In genomic region chr9:37390759-37391158, GRCh38 we compare ENCODE assay signal across 8 cellular contexts. TPM values are rescaled to one million over a fixed set of nuclear protein-coding genes. Genes with fewer than 3 reads are reported as not detected.
DNase-seq lines count a peak whose midpoint lies in the region; ATAC-seq, FAIRE-seq and TF ChIP-seq lines count a peak whose summit lies in the region.

No MANE protein-coding gene starts in this region.

- no peak overlapping the region for H2BK5ac ChIP-seq in H1 (ENCODE audit: low read depth, low read length)

- H3K23me2 ChIP-seq in H1 (ENCODE audit: low read depth, low read length): no peaks in the 10 kb centered on the region

- H2BK20ac ChIP-seq in H1 (ENCODE audit: low read length): no peak overlapping the region

- no peaks in the 10 kb centered on the region for H3K36me3 ChIP-seq in MM.1S (replicated peaks; ENCODE audit: insufficient read depth, low read length)
- H3K36me3 ChIP-seq in H1 (ENCODE audit: control insufficient read depth in 2 of 4, insufficient read depth in 4 of 4, low read length in 3 of 4): no peaks in the 10 kb centered on the region
- H3K36me3 ChIP-seq in upper lobe of right lung: no peaks in the 10 kb centered on the region
- H3K36me3 ChIP-seq in SJCRH30: no peaks in the 10 kb centered on the region

- no peak overlapping the region for H3K14ac ChIP-seq in H1 (ENCODE audit: insufficient read length)

- TF ChIP-seq CTCF in 22Rv1 (IDR thresholded peaks at IDR 0.05) (peak; percentile 84), GM13977 (IDR thresholded peaks at IDR 0.05; ENCODE audit: extremely low read depth, insufficient read depth, missing control alignments) (peak; percentile 78), MM.1S (IDR thresholded peaks at IDR 0.05; ENCODE audit: low read length) (peak; percentile 82), H1 (IDR thresholded peaks at IDR 0.05; ENCODE audit: control extremely low read depth in 1 of 3, insufficient read depth in 1 of 3, low read depth in 1 of 3, low read length in 3 of 3) (peak; percentile 76 to 88 (median 79)), upper lobe of right lung (IDR thresholded peaks at IDR 0.05) (peak; percentile 23)

- no peaks in the 10 kb centered on the region for H3K9me3 ChIP-seq in MM.1S (replicated peaks; ENCODE audit: insufficient read depth, low read length)
- no peaks in the 10 kb centered on the region for H3K9me3 ChIP-seq in H1 (ENCODE audit: insufficient read depth in 2 of 2, low read depth in 1 of 2, low read length in 1 of 2)
- H3K9me3 ChIP-seq in upper lobe of right lung: no peaks in the 10 kb centered on the region
- H3K9me3 ChIP-seq in SJCRH30 (replicated peaks): no peaks in the 10 kb centered on the region

- H2BK15ac ChIP-seq in H1 (ENCODE audit: low read length): no peak overlapping the region

- H3K27me3 ChIP-seq in MM.1S (replicated peaks; ENCODE audit: insufficient read depth, low read length) (no peaks in the 10 kb centered on the region), H1 (replicated peaks in 1 of 4; ENCODE audit: control insufficient read depth in 3 of 4, extremely low read depth in 1 of 4, insufficient read depth in 3 of 4, low read length in 3 of 4) (no peaks in the 10 kb centered on the region), upper lobe of right lung (no peaks in the 10 kb centered on the region), SJCRH30 (no peaks in the 10 kb centered on the region)

- peak overlapping the region; percentile 26; the same call in 1 of the 2 replicates for H3K4me2 ChIP-seq in MM.1S (ENCODE audit: low read depth, low read length)
- H3K4me2 ChIP-seq in H1 (ENCODE audit: insufficient read depth in 1 of 2, low read depth in 2 of 2, low read length in 2 of 2): no peak overlapping the region

- whole genome bisulfite sequencing in H1 (ENCODE audit: extremely low coverage in 1 of 2, insufficient coverage in 1 of 2, insufficient read length in 1 of 2, insufficient replicate concordance in 2 of 2, low coverage in 1 of 2, low lambda C conversion rate in 2 of 2, missing lambda C conversion rate in 1 of 2), 2 experiments: 37% methylated on average over 7 of the region's 7 CpGs; no CpG with 5 or more reads in 1 of the 2 experiments

- intact Hi-C loops in upper lobe of right lung (cut with DNase I): no loop called here

- H2BK12ac ChIP-seq in H1 (ENCODE audit: low read depth, low read length): no peak overlapping the region

- H3K79me2 ChIP-seq in MM.1S (ENCODE audit: low read length) (no peaks in the 10 kb centered on the region), H1 (ENCODE audit: control insufficient read depth in 1 of 2, insufficient read depth in 2 of 2, low read length in 2 of 2) (no peaks in the 10 kb centered on the region)

- H3K56ac ChIP-seq in H1 (replicated peaks; ENCODE audit: insufficient read length, low read depth, low read length): no peak overlapping the region

- H3K4ac ChIP-seq in H1 (replicated peaks; ENCODE audit: insufficient read length, low read depth, low read length): no peak overlapping the region

- H3K27ac ChIP-seq in 22Rv1: no peak overlapping the region
- no peak overlapping the region for H3K27ac ChIP-seq in MM.1S (ENCODE audit: low read length)
- H3K27ac ChIP-seq in H1 (ENCODE audit: low read depth, low read length): no peak overlapping the region
- H3K27ac ChIP-seq in upper lobe of right lung: no peak overlapping the region
- H3K27ac ChIP-seq in SJCRH30: no peak overlapping the region

- no peak overlapping the region for H3K18ac ChIP-seq in H1 (ENCODE audit: extremely low read depth, low read length)

- H2BK120ac ChIP-seq in H1 (replicated peaks; ENCODE audit: low read depth, low read length): no peak overlapping the region

- H3K4me1 ChIP-seq in MM.1S (ENCODE audit: low read length) (peaks cover 12% of the 10 kb centered on the region), H1 (replicated peaks in 1 of 4; ENCODE audit: control insufficient read depth in 3 of 4, insufficient read depth in 4 of 4, low read length in 3 of 4) (no peaks in the 10 kb centered on the region; a peak in 1 of 7 replicates), upper lobe of right lung (no peaks in the 10 kb centered on the region), SJCRH30 (no peaks in the 10 kb centered on the region; the same call in 1 of the 2 replicates)

- H3K23ac ChIP-seq in H1 (ENCODE audit: insufficient read length): no peak overlapping the region

- FAIRE-seq in H1 (lab: Jason Lieb, UNC): peak; percentile 90

- TF ChIP-seq EP300 in H1 (IDR thresholded peaks at IDR 0.05; ENCODE audit: borderline replicate concordance in 1 of 2, low read depth in 2 of 2, low read length in 2 of 2): no peak

- no peak overlapping the region for H4K8ac ChIP-seq in H1 (ENCODE audit: extremely low read depth, insufficient read depth, low read length)

- H3F3A ChIP-seq in MM.1S (ENCODE audit: insufficient read depth, low read length): no peaks in the 10 kb centered on the region; the same call in 1 of the 2 replicates

- in situ Hi-C loops in GM13977 (cut with MboI; ENCODE audit: low pct_unique_long_range_greater_than_20kb, low sequenced_read_pairs, unreplicated experiment): no loop called here

- no peak overlapping the region for H4K5ac ChIP-seq in H1 (ENCODE audit: insufficient read length, low read depth, low read length)

- TF ChIP-seq RAD21 in H1 (IDR thresholded peaks at IDR 0.05 in 1 of 2, conservative IDR thresholded peaks at IDR 0.05 in 1 of 2; ENCODE audit: low read depth in 2 of 2, low read length in 2 of 2): peak; percentile 66 to 73

- DNase-seq in GM13977 (ENCODE audit: low spot score): peak; percentile 75
- peak; percentile 95 for DNase-seq in MM.1S
- peak; percentile 31 to 70 for DNase-seq in H1 (ENCODE audit: low read depth in 1 of 2, low spot score in 2 of 2)
- no peak for DNase-seq in upper lobe of right lung
- DNase-seq in SJCRH30: no peak
- DNase-seq in putamen (ENCODE audit: low spot score): no peak

- H3K79me1 ChIP-seq in H1 (ENCODE audit: low read depth, low read length): no peaks in the 10 kb centered on the region

- no peak for TF ChIP-seq POLR2A in H1 (IDR thresholded peaks at IDR 0.05; ENCODE audit: control extremely low read depth in 1 of 2, low read depth in 2 of 2, low read length in 2 of 2)

- H3K4me3 ChIP-seq in MM.1S (ENCODE audit: low read length) (no peak overlapping the region), H1 (ENCODE audit: extremely low read depth in 1 of 4, insufficient read depth in 2 of 4, low read depth in 3 of 4, low read length in 4 of 4) (no peak overlapping the region), upper lobe of right lung (no peak overlapping the region), SJCRH30 (no peak overlapping the region)

- H2AFZ ChIP-seq in MM.1S (ENCODE audit: low read length): no peak overlapping the region
- H2AFZ ChIP-seq in H1 (ENCODE audit: low read length): no peak overlapping the region

- H3K9ac ChIP-seq in MM.1S (ENCODE audit: low read length) (no peak overlapping the region), H1 (replicated peaks in 1 of 4; ENCODE audit: extremely low read depth in 1 of 4, low read depth in 3 of 4, low read length in 3 of 4) (no peak overlapping the region)

- H4K91ac ChIP-seq in H1 (replicated peaks; ENCODE audit: insufficient read length, low read length): no peak overlapping the region

- no peaks in the 10 kb centered on the region for H3K9me2 ChIP-seq in MM.1S (replicated peaks; ENCODE audit: insufficient read depth, low read length)

- POLR2A ChIA-PET in H1 (lab: Charles Lee; ENCODE audit: partially characterized antibody): no interaction called here

- ATAC-seq in HG02571 (IDR thresholded peaks at IDR 0.05; ENCODE audit: unreplicated experiment) (peak; percentile 88), upper lobe of right lung (no peak)

- CTCF ChIA-PET in H1 (lab: Charles Lee; ENCODE audit: partially characterized antibody): interaction anchor here (0.6 to 5.3 kb wide), 16 partner anchors 9 to 399 kb away, joined by 3 to 28 read pairs (median 5); partner anchors contain the start of gene GRHPR

- no peak overlapping the region for H2AK5ac ChIP-seq in H1 (ENCODE audit: low read depth, low read length)

- H4K20me1 ChIP-seq in MM.1S (ENCODE audit: insufficient read depth, low read length): no peaks in the 10 kb centered on the region
- H4K20me1 ChIP-seq in H1 (replicated peaks in 1 of 2; ENCODE audit: control insufficient read depth in 1 of 2, insufficient read depth in 2 of 2, low read length in 2 of 2): no peaks in the 10 kb centered on the region

TF ChIP-seq in H1, 55 proteins besides CTCF, POLR2A, EP300 and RAD21 (continues in another document):
- TF ChIP-seq GABPA (IDR thresholded peaks at IDR 0.05; ENCODE audit: borderline replicate concordance, insufficient read depth, low read length) (no peak), JUND (IDR thresholded peaks at IDR 0.05; ENCODE audit: low read length) (no peak), RNF2 (IDR thresholded peaks at IDR 0.05; ENCODE audit: borderline replicate concordance, low read depth, low read length, missing control alignments, poor library complexity, severe bottlenecking) (no peak), POU5F1 (IDR thresholded peaks at IDR 0.05; ENCODE audit: low read depth, low read length) (no peak), CTBP2 (IDR thresholded peaks at IDR 0.05; ENCODE audit: borderline replicate concordance, insufficient read depth, insufficient read length, low read length) (no peak), TEAD4 (IDR thresholded peaks at IDR 0.05; ENCODE audit: low read depth, low read length) (no peak), POLR2AphosphoS5 (IDR thresholded peaks at IDR 0.05; ENCODE audit: low read depth, low read length) (no peak)
- TF ChIP-seq, protein P1, sequence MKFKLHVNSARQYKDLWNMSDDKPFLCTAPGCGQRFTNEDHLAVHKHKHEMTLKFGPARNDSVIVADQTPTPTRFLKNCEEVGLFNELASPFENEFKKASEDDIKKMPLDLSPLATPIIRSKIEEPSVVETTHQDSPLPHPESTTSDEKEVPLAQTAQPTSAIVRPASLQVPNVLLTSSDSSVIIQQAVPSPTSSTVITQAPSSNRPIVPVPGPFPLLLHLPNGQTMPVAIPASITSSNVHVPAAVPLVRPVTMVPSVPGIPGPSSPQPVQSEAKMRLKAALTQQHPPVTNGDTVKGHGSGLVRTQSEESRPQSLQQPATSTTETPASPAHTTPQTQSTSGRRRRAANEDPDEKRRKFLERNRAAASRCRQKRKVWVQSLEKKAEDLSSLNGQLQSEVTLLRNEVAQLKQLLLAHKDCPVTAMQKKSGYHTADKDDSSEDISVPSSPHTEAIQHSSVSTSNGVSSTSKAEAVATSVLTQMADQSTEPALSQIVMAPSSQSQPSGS (IDR thresholded peaks at IDR 0.05; ENCODE audit: low read length): no peak

RNA-seq across cellular contexts. Expression of gene GRHPR, which starts 31.7 kb away (rescaled TPM):
- total RNA-seq in H1 (2021; fragmentation: NEBNext Ultra II Directional; extraction: Animal tissue kit (Norgen Biotek cat#: 25700)): 97.0 and 98.1 TPM in 2 replicates
- 201 and 246 TPM in 2 replicates for polyA plus RNA-seq in H1 (2011; rRNA removed)
- 235 TPM for polyA plus RNA-seq in H1 (2011; cell fraction: cytosol; rRNA removed)
- 195 TPM for polyA plus RNA-seq in H1 (2011; cell fraction: nucleus; rRNA removed)
- 100 to 150 TPM (median 142 TPM) in 4 replicates for polyA plus RNA-seq in H1 (2012, experiment 1 of 2)
- polyA plus RNA-seq in H1 (2012, experiment 2 of 2): 127 TPM
- 94.7 TPM for polyA plus RNA-seq in H1 (2013, experiment 1 of 2)
- 91.3 TPM for polyA plus RNA-seq in H1 (2013, experiment 2 of 2)
- 108 and 124 TPM in 2 replicates for polyA minus RNA-seq in H1 (2011; rRNA and poly(A)+ RNA removed)
- 58.4 TPM for polyA minus RNA-seq in H1 (2011; cell fraction: cytosol; rRNA and poly(A)+ RNA removed)
- 64.4 TPM for polyA minus RNA-seq in H1 (2011; cell fraction: nucleus; rRNA and poly(A)+ RNA removed)
- 65.0 TPM for total RNA-seq in upper lobe of right lung
- total RNA-seq in SJCRH30 (2014; rRNA removed; shearing (Covaris generic)): 71.3 and 71.9 TPM in 2 replicates

Comparison
In these comparisons a context has a peak if more than half of its experiments do, and no peak if none do; other contexts are left out.
1. CTCF ChIP-seq: peak in every context shown above with its lines; median percentile 84 in 22Rv1; 82 in MM.1S; 79 in H1; 78 in GM13977; 23 in upper lobe of right lung.
2. DNase-seq: peak in GM13977 (single experiment), MM.1S (single experiment) and H1 (2 of 2); none in upper lobe of right lung (single experiment), SJCRH30 (0 of 2) and putamen (single experiment).